2 cellular contexts compared by ENCODE assay signal in the genomic region with DNA sequence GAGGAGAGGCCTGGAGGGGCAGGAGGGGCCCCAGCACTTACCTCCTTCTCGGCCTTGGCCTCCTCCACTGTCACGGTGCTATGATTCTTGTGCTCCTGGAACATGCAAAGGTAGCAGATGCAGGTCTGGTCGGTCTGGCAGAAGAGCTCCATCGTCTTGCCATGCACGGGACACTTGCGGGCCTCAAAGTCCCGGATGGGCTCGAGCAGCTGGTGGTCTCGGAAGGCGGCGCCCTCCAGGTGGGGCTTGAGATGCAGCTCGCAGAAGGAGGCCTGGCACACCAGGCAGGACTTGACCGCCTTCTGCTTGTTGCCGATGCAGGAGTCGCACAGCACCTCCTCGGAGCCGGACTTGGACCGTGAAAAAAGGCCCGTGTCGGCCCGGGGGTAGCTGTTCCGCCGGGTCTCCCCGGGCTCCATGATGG.
TF ChIP-seq lines count a peak whose summit lies in the region.

No MANE protein-coding gene starts in this region.

TF ChIP-seq in SK-N-SH, 30 proteins besides CTCF, POLR2A, EP300 and RAD21:
- TF ChIP-seq, protein P1, sequence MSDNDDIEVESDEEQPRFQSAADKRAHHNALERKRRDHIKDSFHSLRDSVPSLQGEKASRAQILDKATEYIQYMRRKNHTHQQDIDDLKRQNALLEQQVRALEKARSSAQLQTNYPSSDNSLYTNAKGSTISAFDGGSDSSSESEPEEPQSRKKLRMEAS (IDR thresholded peaks at IDR 0.05; ENCODE audit: low read depth) = no peak
- TF ChIP-seq GATA2 (CRISPR knock-in tag; IDR thresholded peaks at IDR 0.05) = no peak
- no peak for TF ChIP-seq CHD2 (IDR thresholded peaks at IDR 0.05; ENCODE audit: low read length, partially characterized antibody)
- TF ChIP-seq JUND (IDR thresholded peaks at IDR 0.05) = no peak
- TF ChIP-seq SIN3A (IDR thresholded peaks at IDR 0.05; ENCODE audit: borderline replicate concordance, low read depth, low read length) = no peak
- TF ChIP-seq FOXM1 (IDR thresholded peaks at IDR 0.05; ENCODE audit: low read depth) = no peak
- TF ChIP-seq YY1 (IDR thresholded peaks at IDR 0.05; ENCODE audit: low read depth) = no peak
- TF ChIP-seq POLR2AphosphoS5 (IDR thresholded peaks at IDR 0.05; ENCODE audit: low read depth, low read length) = no peak
- no peak for TF ChIP-seq RFX5 (IDR thresholded peaks at IDR 0.05; ENCODE audit: low read length)
- no peak for TF ChIP-seq GABPA (IDR thresholded peaks at IDR 0.05; ENCODE audit: low read depth)
- no peak for TF ChIP-seq ELF1 (IDR thresholded peaks at IDR 0.05)
- TF ChIP-seq SMC3 (IDR thresholded peaks at IDR 0.05; ENCODE audit: low read depth, low read length) = no peak
- no peak for TF ChIP-seq NFIC (IDR thresholded peaks at IDR 0.05; ENCODE audit: borderline replicate concordance)
- no peak for TF ChIP-seq TCF12 (IDR thresholded peaks at IDR 0.05)
- TF ChIP-seq FOSL2 (IDR thresholded peaks at IDR 0.05; ENCODE audit: borderline replicate concordance, low read depth) = no peak
- no peak for TF ChIP-seq NRF1 (IDR thresholded peaks at IDR 0.05; ENCODE audit: low read depth, low read length)
- no peak for TF ChIP-seq RCOR1 (IDR thresholded peaks at IDR 0.05; ENCODE audit: low read length)
- TF ChIP-seq, protein P2, sequence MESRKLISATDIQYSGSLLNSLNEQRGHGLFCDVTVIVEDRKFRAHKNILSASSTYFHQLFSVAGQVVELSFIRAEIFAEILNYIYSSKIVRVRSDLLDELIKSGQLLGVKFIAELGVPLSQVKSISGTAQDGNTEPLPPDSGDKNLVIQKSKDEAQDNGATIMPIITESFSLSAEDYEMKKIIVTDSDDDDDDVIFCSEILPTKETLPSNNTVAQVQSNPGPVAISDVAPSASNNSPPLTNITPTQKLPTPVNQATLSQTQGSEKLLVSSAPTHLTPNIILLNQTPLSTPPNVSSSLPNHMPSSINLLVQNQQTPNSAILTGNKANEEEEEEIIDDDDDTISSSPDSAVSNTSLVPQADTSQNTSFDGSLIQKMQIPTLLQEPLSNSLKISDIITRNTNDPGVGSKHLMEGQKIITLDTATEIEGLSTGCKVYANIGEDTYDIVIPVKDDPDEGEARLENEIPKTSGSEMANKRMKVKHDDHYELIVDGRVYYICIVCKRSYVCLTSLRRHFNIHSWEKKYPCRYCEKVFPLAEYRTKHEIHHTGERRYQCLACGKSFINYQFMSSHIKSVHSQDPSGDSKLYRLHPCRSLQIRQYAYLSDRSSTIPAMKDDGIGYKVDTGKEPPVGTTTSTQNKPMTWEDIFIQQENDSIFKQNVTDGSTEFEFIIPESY (IDR thresholded peaks at IDR 0.05; ENCODE audit: borderline replicate concordance, low read depth) = no peak

TF ChIP-seq in SK-N-SH treated with all-trans-retinoic acid at 6 μM for 48 hours, 23 proteins besides CTCF, POLR2A, EP300 and RAD21:
- no peak for TF ChIP-seq SNAI2 (CRISPR knock-in tag; IDR thresholded peaks at IDR 0.05)
